Comparison of ENCODE assay signal across 8 cellular contexts in genomic region chr20:32761831-32762753, GRCh38. TPM values are rescaled to one million over a fixed set of nuclear protein-coding genes. Genes with fewer than 3 reads are reported as not detected.
DNase-seq lines count a peak whose midpoint lies in the region; ATAC-seq and TF ChIP-seq lines count a peak whose summit lies in the region.

Gene DNMT3B (plus strand): TSS chr20:32762385. CDS start chr20:32780324, 17,939 bp downstream.

- H3K9me3 ChIP-seq in lower lobe of right lung = no peaks in the 10 kb centered on the region

- H3K27ac Mint-ChIP-seq in activated CD4-positive, alpha-beta T cell treated with anti-CD3 and anti-CD28 coated beads, Interleukin-2, amount 10 ng/mL, durations not matched to agents 24 days and 14 days = peak within 1 kb of the TSS; percentile 71

- H3K4me1 ChIP-seq in lower lobe of right lung = peaks cover 17% of the 10 kb centered on the region

- peak; percentile 55 for ATAC-seq in HG03045 (IDR thresholded peaks at IDR 0.05; ENCODE audit: unreplicated experiment)
- ATAC-seq in lower lobe of right lung = peak; percentile 90 to 95

- H3K27ac ChIP-seq in dorsolateral prefrontal cortex = peak within 1 kb of the TSS in 4 of 59 donors; percentile 36 to 70 (median 45)
- no peak within 1 kb of the TSS for H3K27ac ChIP-seq in lower lobe of right lung

- H3K4me3 ChIP-seq in dorsolateral prefrontal cortex = peak within 1 kb of the TSS; percentile 48 to 86 (median 75)
- peak within 1 kb of the TSS; percentile 78 for H3K4me3 ChIP-seq in lower lobe of right lung

- no peaks in the 10 kb centered on the region for H3K36me3 Mint-ChIP-seq in activated CD4-positive, alpha-beta T cell treated with anti-CD3 and anti-CD28 coated beads, Interleukin-2, amount 10 ng/mL, durations not matched to agents 24 days and 14 days (ENCODE audit: low read depth)

- no peaks in the 10 kb centered on the region for H3K36me3 ChIP-seq in lower lobe of right lung

- TF ChIP-seq CTCF in dorsolateral prefrontal cortex (IDR thresholded peaks at IDR 0.05 in 54 of 56, conservative IDR thresholded peaks at IDR 0.05 in 2 of 56; ENCODE audit: low read depth in 1 of 56, partially characterized antibody in 56 of 56) (peak in 21 of 56 donors; percentile 7 to 50 (median 28)), lower lobe of right lung (IDR thresholded peaks at IDR 0.05) (no peak)

- peaks cover 12% of the 10 kb centered on the region for H3K27me3 Mint-ChIP-seq in activated CD4-positive, alpha-beta T cell treated with anti-CD3 and anti-CD28 coated beads, Interleukin-2, amount 10 ng/mL, durations not matched to agents 24 days and 14 days

- peak within 1 kb of the TSS; percentile 88 for H3K4me3 Mint-ChIP-seq in activated CD4-positive, alpha-beta T cell treated with anti-CD3 and anti-CD28 coated beads, Interleukin-2, amount 10 ng/mL, durations not matched to agents 24 days and 14 days

- intact Hi-C loops in activated CD4-positive, alpha-beta T cell treated with anti-CD3 and anti-CD28 coated beads, Interleukin-2, amount 10 ng/mL, durations not matched to agents 24 days and 14 days (cut with micrococcal nuclease) = loop anchor here (2.0 to 5.0 kb wide), 2 partner anchors 19 to 90 kb away; partner anchors contain the start of genes C20orf203 and COMMD7
- intact Hi-C loops in dorsolateral prefrontal cortex (cut with DNase I) (loop anchor here in 1 of 2 donors (5.0 kb wide), 1 partner anchor 60 kb away; no protein-coding TSS in a partner anchor), lower lobe of right lung (cut with DNase I) (no loop called here)

- no peaks in the 10 kb centered on the region for H3K9me3 Mint-ChIP-seq in activated CD4-positive, alpha-beta T cell treated with anti-CD3 and anti-CD28 coated beads, Interleukin-2, amount 10 ng/mL, durations not matched to agents 24 days and 14 days

- DNase-seq in NCI-H2081 (lab: John Stamatoyannopoulos, UW) (peak; percentile 84 to 85), NCI-H2081 treated with DMSO at 0.1 percent for 48 hours (lab: John Stamatoyannopoulos, UW) (no peak), NCI-H446 (lab: John Stamatoyannopoulos, UW) (peak; percentile 30 to 88), dorsolateral prefrontal cortex (peak; percentile 40 to 80 (median 62)), lower lobe of right lung (peak; percentile 84)
- DNase-seq in activated CD4-positive, alpha-beta T cell treated with anti-CD3 and anti-CD28 coated beads, Interleukin-2, amount 10 ng/mL, durations not matched to agents 24 days and 14 days = peak; percentile 93
- DNase-seq in stimulated activated CD4-positive, alpha-beta T cell treated with anti-CD3 and anti-CD28 coated beads, Interleukin-4, amount 100 ng/mL, for 48 hours (ENCODE audit: low read depth in 2 of 2) = peak; percentile 61 to 71

- peaks cover 11% of the 10 kb centered on the region for H3K4me1 Mint-ChIP-seq in activated CD4-positive, alpha-beta T cell treated with anti-CD3 and anti-CD28 coated beads, Interleukin-2, amount 10 ng/mL, durations not matched to agents 24 days and 14 days

- H3K27me3 ChIP-seq in dorsolateral prefrontal cortex (no peaks in the 10 kb centered on the region), lower lobe of right lung (ENCODE audit: low read depth) (no peaks in the 10 kb centered on the region)

RNA-seq across cellular contexts. Expression of gene DNMT3B, which starts in this region (rescaled TPM):
- total RNA-seq in activated CD4-positive, alpha-beta T cell treated with anti-CD3 and anti-CD28 coated beads, Interleukin-2, amount 10 ng/mL, durations not matched to agents 24 days and 14 days = 1.1 and 1.3 TPM in 2 replicates
- total RNA-seq in dorsolateral prefrontal cortex (1 to 10 TPM in 101 of 120 experiments, under 1 TPM in 19; 0.67 to 2.8 (median 1.5) TPM), lower lobe of right lung (1.1 TPM)
